26 cellular contexts compared by ENCODE assay signal in genomic region chr7:158616050-158616449, GRCh38. TPM values are rescaled to one million over a fixed set of nuclear protein-coding genes. Genes with fewer than 3 reads are reported as not detected.
"Had no signal": no experiment of that assay in that cellular context is flagged by ENCODE, and none has a peak within 500 bp of the region (broad histone marks: within the 10 kb centered on the region; RNA-seq: fewer than 3 reads in every experiment).

No MANE protein-coding gene starts in this region.

- H3K27ac Mint-ChIP-seq: activated naive CD4-positive, alpha-beta T cell treated with anti-CD3 and anti-CD28 coated beads, Interleukin-2, amount 50 U/mL, for 72 hours; stimulated activated naive B cell treated with anti-CD40 and anti-IgM and Interleukin-4, amounts not matched to agents 10 μg/mL and 1 μg/mL and 100 μg/mL, for 72 hours had no signal

- FAIRE-seq: bronchial epithelial cell, colon, keratinocyte, pancreas had no signal

- H3K9me3 ChIP-seq: pancreas, psoas muscle, tibial nerve had no signal

- H3K36me3 ChIP-seq: pancreas, tibial nerve had no signal

- ATAC-seq: activated naive CD4-positive, alpha-beta T cell treated with anti-CD3 and anti-CD28 coated beads, Interleukin-2, amount 50 U/mL, for 72 hours; activated T-cell treated with anti-CD3 and anti-CD28 coated beads, Interleukin-2, amount 50 U/mL, for 72 hours; left cardiac atrium; pancreas; psoas muscle; stimulated activated naive B cell treated with anti-CD40 and anti-IgM and Interleukin-4, amounts not matched to agents 10 μg/mL and 1 μg/mL and 100 μg/mL, for 72 hours had no signal

- H3K27me3 Mint-ChIP-seq: central memory CD8-positive, alpha-beta T cell; stimulated activated naive B cell treated with anti-CD40 and anti-IgM and Interleukin-4, amounts not matched to agents 10 μg/mL and 1 μg/mL and 100 μg/mL, for 72 hours had no signal

- DNase-seq: activated CD4-positive, alpha-beta T cell treated with anti-CD3 and anti-CD28 coated beads for 1 hour; activated CD4-positive, alpha-beta T cell treated with anti-CD3 and anti-CD28 coated beads, Interleukin-2, amount 50 U/mL, for 1 hour; activated naive CD4-positive, alpha-beta T cell; activated T-cell treated with anti-CD3 and anti-CD28 coated beads for 4 hours; activated T-cell treated with anti-CD3 and anti-CD28 coated beads, Interleukin-2, amount 50 U/mL, for 72 hours; anterior cingulate cortex; effector CD8-positive, alpha-beta T cell; erythroblast; hippocampal formation; left cardiac atrium; mammary epithelial cell; pancreas; psoas muscle; stimulated activated CD4-positive, alpha-beta T cell treated with anti-CD3 and anti-CD28 coated beads, Interleukin-1b, Interleukin-23, amount 100 ng/mL, for 48 hours; stimulated activated CD4-positive, alpha-beta T cell treated with anti-CD3 and anti-CD28 coated beads, Interleukin-4, amount 100 ng/mL, for 4 hours; stimulated activated CD8-positive, alpha-beta memory T cell treated with anti-CD3 and anti-CD28 coated beads, Interleukin-4, amount 100 ng/mL, for 48 hours; stimulated activated naive B cell treated with anti-CD40 and anti-IgM and Interleukin-4, amounts not matched to agents 10 μg/mL and 1 μg/mL and 100 μg/mL, for 72 hours; T-helper 2 cell had no signal

- H3K27ac ChIP-seq: pancreas, psoas muscle had no signal

- H3K9me3 Mint-ChIP-seq: activated naive CD4-positive, alpha-beta T cell treated with anti-CD3 and anti-CD28 coated beads, Interleukin-2, amount 50 U/mL, for 72 hours; activated T-cell treated with anti-CD3 and anti-CD28 coated beads, Interleukin-2, amount 50 U/mL, for 72 hours; central memory CD8-positive, alpha-beta T cell had no signal

- H3K4me1 ChIP-seq: pancreas, psoas muscle, tibial nerve had no signal

- H3K27me3 ChIP-seq: pancreas, tibial nerve had no signal

- H3K4me1 Mint-ChIP-seq: central memory CD8-positive, alpha-beta T cell had no signal

- H3K4me3 ChIP-seq: pancreas, psoas muscle, smooth muscle cell, tibial nerve had no signal

- H3K4me3 Mint-ChIP-seq: activated T-cell treated with anti-CD3 and anti-CD28 coated beads, Interleukin-2, amount 50 U/mL, for 72 hours; central memory CD8-positive, alpha-beta T cell; stimulated activated naive B cell treated with anti-CD40 and anti-IgM and Interleukin-4, amounts not matched to agents 10 μg/mL and 1 μg/mL and 100 μg/mL, for 72 hours had no signal

- H3K4me2 ChIP-seq: smooth muscle cell had no signal

RNA-seq across cellular contexts. Expression of gene PTPRN2, which starts 28.4 kb away (rescaled TPM):
- total RNA-seq: fibroblast of villous mesenchyme had no signal
- polyA plus RNA-seq: keratinocyte, mammary epithelial cell had no signal
